Comparison of ENCODE assay signal across 23 cellular contexts in the genomic region with DNA sequence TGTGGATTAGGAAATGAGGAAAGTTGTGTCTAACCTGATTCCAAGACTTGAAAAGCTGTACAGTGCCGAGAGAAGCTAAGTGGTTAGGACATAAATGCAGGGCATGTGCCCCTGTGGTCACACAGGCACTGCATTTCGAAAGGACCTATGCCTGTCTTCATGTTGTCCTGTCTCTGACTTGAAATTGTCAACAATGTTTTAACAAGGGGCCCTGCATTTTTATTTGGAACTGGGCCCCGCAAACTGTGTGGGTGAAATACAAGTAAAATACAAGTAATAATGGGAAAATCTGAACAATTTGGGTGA.
"Had no signal": no experiment of that assay in that cellular context is flagged by ENCODE, and none has a peak within 500 bp of the region (broad histone marks: within the 10 kb centered on the region; RNA-seq: fewer than 3 reads in every experiment).

No MANE protein-coding gene starts in this region.

- H3K4me2 ChIP-seq: hepatocyte, neural progenitor cell had no signal

- H3K27me3 ChIP-seq: hepatocyte, neural progenitor cell, neutrophil, sigmoid colon, spleen, suprapubic skin, tibial artery, upper lobe of right lung had no signal

- H3K27ac ChIP-seq: hepatocyte, left ventricle myocardium inferior, neural progenitor cell, neutrophil, sigmoid colon, spleen, suprapubic skin, thoracic aorta, tibial artery, upper lobe of right lung had no signal

- H3K4me1 ChIP-seq: left ventricle myocardium inferior, neural progenitor cell, sigmoid colon, spleen, suprapubic skin, tibial artery, upper lobe of right lung had no signal

- H3K4me3 ChIP-seq: hepatocyte, left ventricle myocardium inferior, lung, neural progenitor cell, sigmoid colon, spleen, suprapubic skin, thoracic aorta, tibial artery, upper lobe of right lung had no signal

- H3K9me3 ChIP-seq: left ventricle myocardium inferior, neutrophil, sigmoid colon, spleen, suprapubic skin, thoracic aorta, tibial artery, upper lobe of right lung had no signal

- H3K36me3 ChIP-seq: left ventricle myocardium inferior, neural progenitor cell, neutrophil, upper lobe of right lung had no signal

- H3K9ac ChIP-seq: neural progenitor cell had no signal

- H2AFZ ChIP-seq: hepatocyte, neural progenitor cell had no signal

- DNase-seq: islet precursor cell; left ventricle myocardium inferior; mesendoderm; naive B cell; natural killer cell; nephron progenitor cell; occipital lobe; retina; right cardiac atrium; sigmoid colon; small intestine; spleen; stimulated activated CD4-positive, alpha-beta T cell treated with anti-CD3 and anti-CD28 coated beads, Interleukin-4, amount 100 ng/mL, for 24 hours; stimulated activated naive CD4-positive, alpha-beta T cell; tibial artery; upper lobe of right lung had no signal

- ATAC-seq: natural killer cell; right cardiac atrium; stimulated activated effector memory CD8-positive, alpha-beta T cell treated with anti-CD3 and anti-CD28 coated beads, Interleukin-12 subunit alpha, Interleukin-12 subunit beta, amount 100 ng/mL, for 72 hours; upper lobe of right lung had no signal

- H3K79me2 ChIP-seq: hepatocyte had no signal
